Comparison of ENCODE assay signal across 8 cellular contexts in the genomic region with DNA sequence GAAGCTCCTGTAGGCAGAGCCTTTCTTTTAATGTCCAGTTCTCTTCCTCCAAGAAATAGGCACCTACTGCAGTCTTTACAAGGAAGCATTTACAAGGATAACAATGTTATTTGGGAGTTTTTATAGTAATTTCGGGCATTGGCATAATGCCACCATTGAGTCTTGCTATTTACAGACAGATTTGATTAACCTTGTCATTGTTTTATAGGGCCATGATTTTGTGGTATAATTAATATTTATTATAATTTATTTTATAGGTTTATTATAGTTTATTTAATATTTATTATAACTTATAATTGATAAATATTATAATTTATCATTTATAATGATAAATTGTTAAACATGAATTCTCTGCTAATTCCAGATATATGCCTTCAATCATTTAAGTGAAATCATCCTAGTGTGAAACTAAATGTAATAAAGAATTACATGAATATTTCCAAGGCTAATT. TPM values are rescaled to one million over a fixed set of nuclear protein-coding genes. Genes with fewer than 3 reads are reported as not detected.
DNase-seq lines count a peak whose midpoint lies in the region; ATAC-seq, FAIRE-seq and TF ChIP-seq lines count a peak whose summit lies in the region.

No MANE protein-coding gene starts in this region.

- H3K4me2 ChIP-seq in A549: peak overlapping the region; percentile 61
- peak overlapping the region; percentile 32 for H3K4me2 ChIP-seq in GM12878 (ENCODE audit: control insufficient read depth, insufficient read depth)

- intact Hi-C loops in GM12878 (cut with micrococcal nuclease; ENCODE audit: unreplicated experiment): no loop called here

- peak overlapping the region; percentile 96 for H3K27ac Mint-ChIP-seq in mesothelial cell of epicardium

- TF ChIP-seq CTCF in A549 (IDR thresholded peaks at IDR 0.05) (no peak), HEK293 (tag by site-specific recombination; IDR thresholded peaks at IDR 0.05) (no peak), GM12878 (IDR thresholded peaks at IDR 0.05 in 2 of 3, conservative IDR thresholded peaks at IDR 0.05 in 1 of 3; ENCODE audit: control insufficient read depth in 2 of 3, extremely low read depth in 1 of 3, insufficient read depth in 1 of 3, low read depth in 3 of 3, low read length in 3 of 3) (no peak), mesothelial cell of epicardium (IDR thresholded peaks at IDR 0.05; ENCODE audit: unreplicated experiment) (no peak)

- TF ChIP-seq RAD21 in A549 (conservative IDR thresholded peaks at IDR 0.05 in 1 of 2, IDR thresholded peaks at IDR 0.05 in 1 of 2) (no peak), GM12878 (IDR thresholded peaks at IDR 0.05; ENCODE audit: insufficient read depth, low read depth, low read length) (no peak)

- peak overlapping the region; percentile 82 for H2AFZ ChIP-seq in GM12878 (ENCODE audit: control insufficient read depth, low read depth, low read length)

- H3K4me1 Mint-ChIP-seq in mesothelial cell of epicardium: peaks cover 23% of the 10 kb centered on the region

- WGBS in A549 (ENCODE audit: missing lambda C conversion rate): 3% methylated on average over 1 of the region's 1 CpG
- WGBS in GM12878 (ENCODE audit: insufficient coverage, insufficient replicate concordance, low lambda C conversion rate, missing lambda C conversion rate): 0% methylated on average over 1 of the region's 1 CpG

- POLR2A ChIA-PET in A549 (lab: Yijun Ruan, JAX): interaction anchor here (0.7 to 1.2 kb wide), 3 partner anchors 12 to 1181 kb away, joined by 3 to 6 read pairs (median 3); a partner anchor contains a TSS
- POLR2A ChIA-PET in HEK293 (lab: Yijun Ruan, JAX): interaction anchor here (0.5 to 1.1 kb wide), 2 partner anchors 10 to 45 kb away, joined by 4 to 6 read pairs; no protein-coding TSS in a partner anchor
- POLR2A ChIA-PET in GM12878 (lab: Charles Lee): interaction anchor here (1.1 to 1.6 kb wide), 4 partner anchors 8 to 21 kb away, joined by 3 to 10 read pairs (median 4); no protein-coding TSS in a partner anchor

- no peaks in the 10 kb centered on the region for H3K9me3 Mint-ChIP-seq in mesothelial cell of epicardium

- peak overlapping the region; percentile 61 to 84 for H3K27ac ChIP-seq in A549
- H3K27ac ChIP-seq in HEK293 (ENCODE audit: extremely low read depth, low read depth, low read length): no peak overlapping the region; the same call in 1 of the 2 replicates
- peak overlapping the region; percentile 16 for H3K27ac ChIP-seq in GM12878 (ENCODE audit: control insufficient read depth, insufficient read depth)

- RAD21 ChIA-PET in GM12878 (lab: Charles Lee; ENCODE audit: unreplicated experiment): interaction anchor here (0.8 to 1.7 kb wide), 5 partner anchors 10 to 74 kb away, joined by 3 to 7 read pairs (median 3); no protein-coding TSS in a partner anchor

- no peaks in the 10 kb centered on the region for H3K27me3 Mint-ChIP-seq in mesothelial cell of epicardium (ENCODE audit: low read depth)

- in situ Hi-C loops in GM12878 (cut with MboI): no loop called here

- peak overlapping the region; percentile 59 for H3K4me3 ChIP-seq in A549
- no peak overlapping the region; the same call in 1 of the 2 replicates for H3K4me3 ChIP-seq in HEK293 (ENCODE audit: low read depth, low read length)
- no peak overlapping the region; the same call in 1 of the 2 replicates for H3K4me3 ChIP-seq in GM12878

- H3K27me3 ChIP-seq in GM12878 (replicated peaks in 1 of 2; ENCODE audit: control insufficient read depth in 2 of 2, insufficient read depth in 2 of 2, low read length in 1 of 2): no peaks in the 10 kb centered on the region

- TF ChIP-seq EP300 in A549 (IDR thresholded peaks at IDR 0.05) (no peak), GM12878 (IDR thresholded peaks at IDR 0.05; ENCODE audit: borderline replicate concordance in 1 of 2, control insufficient read depth in 1 of 2, low read depth in 2 of 2, low read length in 2 of 2) (no peak; a peak in 1 of 4 replicates)

- SMC1A ChIA-PET in GM12878 (lab: Charles Lee; ENCODE audit: uncharacterized antibody, unreplicated experiment): interaction anchor here (0.7 to 4.9 kb wide), 4 partner anchors 12 to 51 kb away, joined by 3 to 56 read pairs (median 4); no protein-coding TSS in a partner anchor

- FAIRE-seq in A549 (lab: Jason Lieb, UNC) (no peak), GM12878 (lab: Jason Lieb, UNC) (no peak)

- H3K9ac ChIP-seq in GM12878 (ENCODE audit: control insufficient read depth, insufficient read depth, low read length): no peak overlapping the region

- DNase-seq in A549 (ENCODE audit: low read depth in 1 of 2, low spot score in 1 of 2) (no peak), GM12878 (ENCODE audit: low read depth, low spot score) (no peak), mesothelial cell of epicardium (ENCODE audit: low spot score in 2 of 2, unreplicated experiment in 2 of 2) (no peak), amygdala (lab: John Stamatoyannopoulos, UW) (no peak), cerebellar cortex (ENCODE audit: low spot score) (no peak)
- no peak for DNase-seq in activated CD4-positive, CD25-positive, alpha-beta regulatory T cell (lab: John Stamatoyannopoulos, UW)

- no peaks in the 10 kb centered on the region for H3K36me3 Mint-ChIP-seq in mesothelial cell of epicardium

- no peaks in the 10 kb centered on the region for H3K9me3 ChIP-seq in A549
- H3K9me3 ChIP-seq in HEK293 (ENCODE audit: control insufficient read depth, insufficient read depth, low read depth, low read length): no peaks in the 10 kb centered on the region
- no peaks in the 10 kb centered on the region for H3K9me3 ChIP-seq in GM12878 (replicated peaks; ENCODE audit: control insufficient read depth, insufficient read depth, low read length)

- no peaks in the 10 kb centered on the region for H4K20me1 ChIP-seq in GM12878 (ENCODE audit: control insufficient read depth, insufficient read depth)

- TF ChIP-seq POLR2A in A549 (IDR thresholded peaks at IDR 0.05; ENCODE audit: low read length) (no peak), GM12878 (IDR thresholded peaks at IDR 0.05; ENCODE audit: low read depth, low read length) (no peak)

- H3K4me1 ChIP-seq in A549 (peaks cover 10% of the 10 kb centered on the region; the same call in 2 of the 3 replicates), HEK293 (ENCODE audit: control insufficient read depth, insufficient read depth, low read length) (no peaks in the 10 kb centered on the region), GM12878 (ENCODE audit: control insufficient read depth, insufficient read depth, low read length) (no peaks in the 10 kb centered on the region)

- peaks cover 20% of the 10 kb centered on the region for H3K79me2 ChIP-seq in GM12878 (ENCODE audit: control insufficient read depth, insufficient read depth, low read length)

- peak overlapping the region; percentile 90 for H3K4me3 Mint-ChIP-seq in mesothelial cell of epicardium

- H3K36me3 ChIP-seq in HEK293 (ENCODE audit: control insufficient read depth in 2 of 2, insufficient read depth in 1 of 2, low read length in 2 of 2) (no peaks in the 10 kb centered on the region), GM12878 (ENCODE audit: control insufficient read depth in 2 of 2, insufficient read depth in 2 of 2, low read length in 1 of 2) (no peaks in the 10 kb centered on the region)

- CTCF ChIA-PET in A549 (lab: Yijun Ruan, JAX): interaction anchor here (1.3 kb wide), 2 partner anchors 61 to 66 kb away, joined by 4 to 6 read pairs; no protein-coding TSS in a partner anchor
- CTCF ChIA-PET in HEK293 (lab: Yijun Ruan, JAX): no interaction called here
- CTCF ChIA-PET in GM12878 (lab: Yijun Ruan, JAX): interaction anchor here (0.6 to 2.8 kb wide), 4 partner anchors 10 to 44 kb away, joined by 3 to 13 read pairs (median 3); no protein-coding TSS in a partner anchor

- no peak for ATAC-seq in A549
- ATAC-seq in GM12878: no peak
- ATAC-seq in HG02973 (IDR thresholded peaks at IDR 0.05; ENCODE audit: unreplicated experiment): no peak

- TSS peak; percentile 87 for BruUV-seq in GM12878 (replicated peaks; lab: Mats Ljungman, UMichigan)

TF ChIP-seq in A549, 52 proteins besides CTCF, POLR2A, EP300 and RAD21 (continues in another document):
- no peak for TF ChIP-seq JUNB (IDR thresholded peaks at IDR 0.05)

TF ChIP-seq in GM12878, 131 proteins besides CTCF, POLR2A, EP300 and RAD21:
- TF ChIP-seq HCFC1 (IDR thresholded peaks at IDR 0.05; ENCODE audit: low read length): no peak
- no peak for TF ChIP-seq EZH2 (IDR thresholded peaks at IDR 0.05; ENCODE audit: borderline replicate concordance, control insufficient read depth, low read depth, low read length)
- 0 out of 4 replicates have a peak, but pooled peaks of 1 of the 2 experiments have one; percentile 42 for TF ChIP-seq IKZF2 (IDR thresholded peaks at IDR 0.05)

RNA-seq across cellular contexts. Expression of a gene that starts 0.6 kb away (rescaled TPM):
- polyA plus RNA-seq in A549 (2011; rRNA removed) (50.6 and 56.2 TPM in 2 replicates), A549 (2017; fragmentation: RNase III; extraction: RNeasy Plus Mini Kit Qiagen cat#74134 plus additional on column Dnase treatment) (19.1 to 23.8 TPM (median 21.6 TPM) in 3 replicates), GM12878 (2011; rRNA removed) (87.0 and 133 TPM in 2 replicates), GM12878 (2014; fragmentation: Illumina TruSeq; extraction: Trizol) (45.2 and 66.9 TPM in 2 replicates), GM12878 (2014; fragmentation: Nextera tagmentation; extraction: Ambion mirVana) (10 to 100 TPM; 16.3 to 17.1 TPM), GM12878 (2014; rRNA removed) (24.6 and 37.8 TPM in 2 replicates), GM12878 (2016; fragmentation: Nextera tagmentation; extraction: Ambion mirVana) (10 to 100 TPM; 21.1 to 30.1 TPM)
- polyA plus RNA-seq in A549 (2012; cell fraction: cytosol; rRNA removed): 7.5 and 10.2 TPM in 2 replicates
- polyA plus RNA-seq in A549 (2012; cell fraction: nucleus; rRNA removed): 5.9 and 6.6 TPM in 2 replicates
- 38.1 and 39.3 TPM in 2 replicates for polyA minus RNA-seq in A549 (2011; rRNA and poly(A)+ RNA removed)
- total RNA-seq in GM12878 (2013; cell fraction: nucleolus; rRNA removed): 123 and 142 TPM in 2 replicates
- total RNA-seq in GM12878 (2014; rRNA removed) (39.4 and 60.4 TPM in 2 replicates), GM12878 (2014; rRNA removed; fragmentation: Illumina TruSeq; extraction: Trizol) (49.9 and 51.9 TPM in 2 replicates), GM12878 (2021) (28.1 and 31.1 TPM in 2 replicates), mesothelial cell of epicardium (21.8 to 34.2 TPM (median 26.9 TPM) in 3 replicates)
- polyA plus RNA-seq in GM12878 (2011; ENCODE audit: low read depth): 14.6 TPM
- 26.7 and 27.1 TPM in 2 replicates for polyA plus RNA-seq in GM12878 (2011; cell fraction: cytosol; rRNA removed)
- polyA plus RNA-seq in GM12878 (2011; cell fraction: nucleus; rRNA removed): 47.1 and 62.6 TPM in 2 replicates
- 19.0 and 28.5 TPM in 2 replicates for polyA plus RNA-seq in GM12878 (2012)
- polyA minus RNA-seq in GM12878 (2011; rRNA and poly(A)+ RNA removed): 113 and 177 TPM in 2 replicates
- polyA minus RNA-seq in GM12878 (2011; cell fraction: cytosol; rRNA and poly(A)+ RNA removed): 26.0 and 28.9 TPM in 2 replicates
- polyA minus RNA-seq in GM12878 (2011; cell fraction: nucleus; rRNA and poly(A)+ RNA removed): 101 and 127 TPM in 2 replicates
